ENCODE assay signal across 22 cellular contexts in genomic region chr16:78809535-78809934, GRCh38.
"Had no signal": no experiment of that assay in that cellular context is flagged by ENCODE, and none has a peak within 500 bp of the region (broad histone marks: within the 10 kb centered on the region; RNA-seq: fewer than 3 reads in every experiment).

No MANE protein-coding gene starts in this region.

- H3K4me3 Mint-ChIP-seq: dendritic cell treated with granulocyte-macrophage colony-stimulating factor and Interleukin-4, amounts not matched to agents 40 ng/mL and 50 ng/mL, for 4 days; effector memory CD8-positive, alpha-beta T cell; naive thymus-derived CD4-positive, alpha-beta T cell had no signal

- H3K36me3 ChIP-seq: ovary, right atrium auricular region, sigmoid colon, suprapubic skin, thyroid gland, upper lobe of left lung, uterus had no signal

- H3K27ac ChIP-seq: foreskin keratinocyte, ovary, right atrium auricular region, sigmoid colon, skin epidermis, suprapubic skin, thyroid gland, upper lobe of left lung, uterus had no signal

- H3K4me1 ChIP-seq: foreskin keratinocyte, right atrium auricular region, sigmoid colon, suprapubic skin, thyroid gland, upper lobe of left lung, uterus had no signal

- ATAC-seq: effector memory CD8-positive, alpha-beta T cell; foreskin keratinocyte; left cardiac atrium; left ventricle myocardium superior; naive thymus-derived CD4-positive, alpha-beta T cell; stimulated activated naive CD8-positive, alpha-beta T cell treated with anti-CD3 and anti-CD28 coated beads, Interleukin-15, Interleukin-2, amounts not matched to agents 100 U/mL and 50 U/mL, for 24 hours had no signal

- H3K4me3 ChIP-seq: lung, ovary, right atrium auricular region, sigmoid colon, skin epidermis, suprapubic skin, thyroid gland, upper lobe of left lung, uterus had no signal

- H3K9me3 Mint-ChIP-seq: dendritic cell treated with granulocyte-macrophage colony-stimulating factor and Interleukin-4, amounts not matched to agents 40 ng/mL and 50 ng/mL, for 4 days; effector memory CD8-positive, alpha-beta T cell had no signal

- FAIRE-seq: colon, kidney had no signal

- H3K27ac Mint-ChIP-seq: dendritic cell treated with granulocyte-macrophage colony-stimulating factor and Interleukin-4, amounts not matched to agents 40 ng/mL and 50 ng/mL, for 4 days; effector memory CD8-positive, alpha-beta T cell; naive thymus-derived CD4-positive, alpha-beta T cell had no signal

- DNase-seq: effector memory CD8-positive, alpha-beta T cell; erythroblast; foreskin keratinocyte; kidney; left cardiac atrium; left ventricle myocardium superior; naive thymus-derived CD4-positive, alpha-beta T cell; nucleus accumbens; ovary; sigmoid colon; stimulated activated CD4-positive, alpha-beta T cell treated with anti-CD3 and anti-CD28 coated beads, Interleukin-2, amount 100 ng/mL, for 24 hours; stimulated activated CD4-positive, alpha-beta T cell treated with anti-CD3 and anti-CD28 coated beads, Interleukin-4, amount 100 ng/mL, for 4 hours; stimulated activated naive CD8-positive, alpha-beta T cell treated with anti-CD3 and anti-CD28 coated beads, Interleukin-15, Interleukin-2, amounts not matched to agents 100 U/mL and 50 U/mL, for 24 hours; thyroid gland; upper lobe of left lung; uterus had no signal

- H3K27me3 ChIP-seq: foreskin keratinocyte, ovary, right atrium auricular region, sigmoid colon, suprapubic skin, thyroid gland, upper lobe of left lung, uterus had no signal
